In genomic region chr10:71006497-71006896, GRCh38 we compare ENCODE assay signal across 22 cellular contexts.
A peak's percentile ranks its signal among the peaks of the same experiment; 100 is the strongest.
DNase-seq lines count a peak whose midpoint lies in the region; ATAC-seq and TF ChIP-seq lines count a peak whose summit lies in the region.
"Had no signal": no experiment of that assay in that cellular context is flagged by ENCODE, and none has a peak within 500 bp of the region (broad histone marks: within the 10 kb centered on the region; RNA-seq: fewer than 3 reads in every experiment).

No MANE protein-coding gene starts in this region.

- no peaks in the 10 kb centered on the region for H3K27me3 ChIP-seq in GM23338 (ENCODE audit: insufficient read depth)
- H3K27me3 ChIP-seq: BLaER1 had no signal

- no peaks in the 10 kb centered on the region for H4K20me1 ChIP-seq in GM23338 (replicated peaks; ENCODE audit: insufficient read depth)
- H4K20me1 ChIP-seq: BLaER1 had no signal

- H3K9me3 Mint-ChIP-seq in GM23338 = no peaks in the 10 kb centered on the region
- H3K9me3 Mint-ChIP-seq in glutamatergic neuron (ENCODE audit: unreplicated experiment) = peaks cover 3% of the 10 kb centered on the region
- H3K9me3 Mint-ChIP-seq in endothelial cell (ENCODE audit: unreplicated experiment) = no peaks in the 10 kb centered on the region

- H3K27ac Mint-ChIP-seq in GM23338 = no peak overlapping the region
- no peak overlapping the region for H3K27ac Mint-ChIP-seq in glutamatergic neuron (ENCODE audit: unreplicated experiment)
- no peak overlapping the region for H3K27ac Mint-ChIP-seq in endothelial cell (ENCODE audit: unreplicated experiment)
- H3K27ac Mint-ChIP-seq: CD4-positive, alpha-beta memory T cell had no signal

- H3K4me1 Mint-ChIP-seq in GM23338 = peaks cover 12% of the 10 kb centered on the region
- peaks cover 10% of the 10 kb centered on the region for H3K4me1 Mint-ChIP-seq in glutamatergic neuron (ENCODE audit: low read depth, unreplicated experiment)
- H3K4me1 Mint-ChIP-seq in endothelial cell (ENCODE audit: unreplicated experiment) = no peaks in the 10 kb centered on the region
- H3K4me1 Mint-ChIP-seq: CD4-positive, alpha-beta memory T cell had no signal

- no peaks in the 10 kb centered on the region for H3K79me2 ChIP-seq in GM23338 (replicated peaks; ENCODE audit: insufficient read depth)

- no peak overlapping the region for H2AFZ ChIP-seq in GM23338
- H2AFZ ChIP-seq: GM23248 had no signal

- H3K36me3 ChIP-seq in GM23338 (ENCODE audit: insufficient read depth) = no peaks in the 10 kb centered on the region
- H3K36me3 ChIP-seq: BLaER1 had no signal

- H3K9me2 ChIP-seq in GM23338 (ENCODE audit: insufficient read depth) = peaks cover 6% of the 10 kb centered on the region; the same call in 1 of the 2 replicates

- H3K4me2 ChIP-seq in GM23338 = no peak overlapping the region
- H3K4me2 ChIP-seq: BLaER1 had no signal

- H3K36me3 Mint-ChIP-seq in GM23338 (ENCODE audit: low read depth) (no peaks in the 10 kb centered on the region; the same call in 2 of the 3 replicates), glutamatergic neuron (ENCODE audit: unreplicated experiment) (no peaks in the 10 kb centered on the region), endothelial cell (ENCODE audit: low read depth, unreplicated experiment) (peaks cover 8% of the 10 kb centered on the region)
- H3K36me3 Mint-ChIP-seq: CD4-positive, alpha-beta memory T cell had no signal

- no peaks in the 10 kb centered on the region for H3F3A ChIP-seq in GM23338 (replicated peaks; ENCODE audit: low read depth)

- DNase-seq in GM23338 (ENCODE audit: low spot score) (peak; percentile 11), NCI-H82 treated with DMSO at 0.1 percent for 48 hours (lab: John Stamatoyannopoulos, UW; ENCODE audit: unreplicated experiment) (peak; percentile 93), glutamatergic neuron (peak; percentile 46), retina (peak; percentile 59), activated gamma-delta T cell (lab: John Stamatoyannopoulos, UW) (no peak), endothelial cell (ENCODE audit: low spot score) (no peak), NCI-H1694 (lab: John Stamatoyannopoulos, UW) (no peak)
- DNase-seq: CD4-positive, alpha-beta memory T cell; DMS53; EL; GM23248; KBM-7; NCI-H1105 treated with DMSO at 0.1 percent for 48 hours; NCI-H1694 treated with DMSO at 0.1 percent for 48 hours; NCI-H345; NCI-H526 treated with DMSO at 0.1 percent for 48 hours; PC-3; RPMI8226; SIG-M5 had no signal

- no peak for TF ChIP-seq CTCF in GM23338 (conservative IDR thresholded peaks at IDR 0.05; ENCODE audit: low read depth in 2 of 2)
- no peak for TF ChIP-seq CTCF in glutamatergic neuron (IDR thresholded peaks at IDR 0.05; ENCODE audit: partially characterized antibody, unreplicated experiment)
- TF ChIP-seq CTCF in endothelial cell (IDR thresholded peaks at IDR 0.05; ENCODE audit: unreplicated experiment) = no peak

- H3K27me3 Mint-ChIP-seq in GM23338 (ENCODE audit: insufficient read depth, low read depth, poor library complexity) (peaks cover 3% of the 10 kb centered on the region), glutamatergic neuron (ENCODE audit: unreplicated experiment) (peaks cover 8% of the 10 kb centered on the region), endothelial cell (ENCODE audit: unreplicated experiment) (peaks cover 16% of the 10 kb centered on the region)

- peak; percentile 73 for ATAC-seq in GM23338
- ATAC-seq: HepG2, PC-3, SK-N-SH treated with all-trans-retinoic acid at 6 μM for 48 hours had no signal

- H3K4me3 Mint-ChIP-seq in GM23338 (no peak overlapping the region), glutamatergic neuron (ENCODE audit: unreplicated experiment) (no peak overlapping the region), endothelial cell (ENCODE audit: unreplicated experiment) (no peak overlapping the region)
- H3K4me3 Mint-ChIP-seq: CD4-positive, alpha-beta memory T cell had no signal

- no peak overlapping the region for H3K27ac ChIP-seq in GM23338 (ENCODE audit: low read depth)
- H3K27ac ChIP-seq: BLaER1, GM23248 had no signal

- H3K4me3 ChIP-seq in GM23338 = no peak overlapping the region
- H3K4me3 ChIP-seq: BLaER1, GM23248 had no signal

- H3K4me1 ChIP-seq in GM23338 (ENCODE audit: insufficient read depth) = peaks cover 7% of the 10 kb centered on the region; the same call in 1 of the 2 replicates
- H3K4me1 ChIP-seq: BLaER1 had no signal

TF ChIP-seq in GM23338, 12 proteins besides CTCF, POLR2A, EP300 and RAD21:
- TF ChIP-seq EZH2phosphoT487 (IDR thresholded peaks at IDR 0.05; ENCODE audit: unreplicated experiment) = no peak
- no peak for TF ChIP-seq POLR2AphosphoS5 (IDR thresholded peaks at IDR 0.05; ENCODE audit: low read depth)

Comparison
In these comparisons a context has a peak if more than half of its experiments do, and no peak if none do; other contexts are left out.
1. DNase-seq: peak in GM23338 (single experiment), NCI-H82 treated with DMSO at 0.1 percent for 48 hours (single experiment), glutamatergic neuron (single experiment) and retina (single experiment); none in activated gamma-delta T cell (single experiment), endothelial cell (single experiment) and NCI-H1694 (single experiment).